7 cellular contexts compared by ENCODE assay signal in the genomic region with DNA sequence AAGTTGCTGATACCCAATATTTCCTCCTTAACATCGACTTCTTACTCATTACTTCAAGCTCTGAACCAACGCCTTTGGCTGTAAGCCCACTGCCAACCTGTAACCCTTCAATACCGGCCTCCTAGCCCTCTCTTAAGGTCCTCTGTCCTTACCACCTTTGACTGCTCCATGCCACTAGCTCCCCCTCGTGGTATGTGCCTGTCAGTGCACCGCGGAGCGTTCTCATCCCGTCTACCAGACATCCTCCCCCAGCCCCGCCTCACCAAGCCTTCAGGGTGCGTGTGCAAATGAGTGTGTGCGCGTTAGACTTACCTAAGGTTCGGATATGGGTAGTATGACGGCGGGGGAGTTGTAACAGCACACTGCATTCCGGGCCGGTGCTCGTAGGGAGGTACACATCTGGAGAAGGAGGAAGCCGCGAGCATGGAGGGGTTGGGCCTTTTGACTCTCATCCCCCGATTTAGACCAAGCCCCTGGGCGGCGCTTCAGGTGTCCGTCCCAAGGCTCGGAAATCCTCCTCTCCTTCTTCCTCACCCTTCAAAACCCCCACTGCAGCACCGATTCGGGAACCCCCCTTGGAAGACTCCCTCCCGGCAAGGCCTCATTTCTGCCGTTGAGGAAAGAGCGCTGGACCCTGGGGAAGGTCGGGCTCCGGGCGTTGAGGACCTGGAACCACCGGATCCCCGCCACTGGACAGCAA. TPM values are rescaled to one million over a fixed set of nuclear protein-coding genes. Genes with fewer than 3 reads are reported as not detected.
A peak's percentile ranks its signal among the peaks of the same experiment; 100 is the strongest.
DNase-seq lines count a peak whose midpoint lies in the region; ATAC-seq and TF ChIP-seq lines count a peak whose summit lies in the region.

No MANE protein-coding gene starts in this region.

- DNase-seq in PC-9 = peak; percentile 68 to 78
- DNase-seq in activated T-cell treated with anti-CD3 and anti-CD28 coated beads, Interleukin-2, amount 50 U/mL, for 72 hours = peak; percentile 92 to 93
- peak; percentile 82 for DNase-seq in fibroblast of mammary gland (ENCODE audit: low read depth)
- DNase-seq in naive thymus-derived CD4-positive, alpha-beta T cell = peak; percentile 78 to 94 (median 90)
- peak; percentile 71 to 87 for DNase-seq in stimulated activated CD8-positive, alpha-beta memory T cell treated with anti-CD3 and anti-CD28 coated beads, Interleukin-7, amount 100 ng/mL, for 48 hours (ENCODE audit: extremely low read depth in 1 of 2, low read depth in 1 of 2)

- no peak overlapping the region for H3K27ac ChIP-seq in PC-9
- peak overlapping the region; percentile 63 for H3K27ac ChIP-seq in naive thymus-derived CD4-positive, alpha-beta T cell (ENCODE audit: low read depth, low read length)

- H3K27ac Mint-ChIP-seq in IgD-negative memory B cell = peak overlapping the region; percentile 18 to 63 (median 32)
- H3K27ac Mint-ChIP-seq in activated T-cell treated with anti-CD3 and anti-CD28 coated beads, Interleukin-2, amount 50 U/mL, for 72 hours = no peak overlapping the region
- H3K27ac Mint-ChIP-seq in naive thymus-derived CD4-positive, alpha-beta T cell = peak overlapping the region; percentile 63 to 91 (median 86)

- peaks cover 26 to 34% (median 28%) of the 10 kb centered on the region in 3 donors for H3K4me1 Mint-ChIP-seq in IgD-negative memory B cell
- H3K4me1 Mint-ChIP-seq in activated T-cell treated with anti-CD3 and anti-CD28 coated beads, Interleukin-2, amount 50 U/mL, for 72 hours (ENCODE audit: low read depth) = peaks cover 51% of the 10 kb centered on the region
- H3K4me1 Mint-ChIP-seq in naive thymus-derived CD4-positive, alpha-beta T cell = peaks cover 25 to 51% (median 46%) of the 10 kb centered on the region in 7 donors

- H3F3A ChIP-seq in PC-9 (ENCODE audit: insufficient read depth, low read depth) = no peaks in the 10 kb centered on the region

- peak overlapping the region; percentile 71 for H3K4me2 ChIP-seq in PC-9

- peaks cover 2% of the 10 kb centered on the region for H3K36me3 Mint-ChIP-seq in IgD-negative memory B cell
- no peaks in the 10 kb centered on the region for H3K36me3 Mint-ChIP-seq in activated T-cell treated with anti-CD3 and anti-CD28 coated beads, Interleukin-2, amount 50 U/mL, for 72 hours (ENCODE audit: insufficient read depth in 2 of 2)
- no peaks in the 10 kb centered on the region for H3K36me3 Mint-ChIP-seq in naive thymus-derived CD4-positive, alpha-beta T cell

- no peaks in the 10 kb centered on the region for H3K9me2 ChIP-seq in PC-9 (ENCODE audit: insufficient read depth)

- H4K20me1 ChIP-seq in PC-9 (ENCODE audit: insufficient read depth) = no peaks in the 10 kb centered on the region

- H2AFZ ChIP-seq in PC-9 = peak overlapping the region; percentile 78

- no peaks in the 10 kb centered on the region for H3K79me2 ChIP-seq in PC-9 (ENCODE audit: low read depth)

- H3K27me3 ChIP-seq in PC-9 (ENCODE audit: insufficient read depth, low read depth) = no peaks in the 10 kb centered on the region
- H3K27me3 ChIP-seq in naive thymus-derived CD4-positive, alpha-beta T cell (ENCODE audit: control insufficient read depth in 2 of 2, insufficient read depth in 2 of 2, low read length in 2 of 2) = no peaks in the 10 kb centered on the region

- no TSS peak for BruUV-seq in PC-9 (replicated peaks; lab: Mats Ljungman, UMichigan)

- no peaks in the 10 kb centered on the region for H3K36me3 ChIP-seq in PC-9 (ENCODE audit: low read depth)
- H3K36me3 ChIP-seq in naive thymus-derived CD4-positive, alpha-beta T cell (ENCODE audit: control insufficient read depth in 2 of 3, insufficient read depth in 3 of 3, low read length in 3 of 3) = no peaks in the 10 kb centered on the region

- peak; percentile 31 to 45 for ATAC-seq in activated T-cell treated with anti-CD3 and anti-CD28 coated beads, Interleukin-2, amount 50 U/mL, for 72 hours (replicated peaks in 1 of 2)
- ATAC-seq in naive thymus-derived CD4-positive, alpha-beta T cell = peak; percentile 65

- intact Hi-C loops in PC-9 (cut with micrococcal nuclease; ENCODE audit: unreplicated experiment) = loop anchor here (2.0 to 10.0 kb wide), 4 partner anchors 47 to 455 kb away; no protein-coding TSS in a partner anchor
- intact Hi-C loops in naive thymus-derived CD4-positive, alpha-beta T cell (cut with micrococcal nuclease) = loop anchor here (1.0 to 10.0 kb wide), 19 partner anchors 47 to 1827 kb away; a partner anchor contains a TSS

- peak overlapping the region; percentile 77 to 97 (median 90) for H3K4me3 Mint-ChIP-seq in IgD-negative memory B cell
- peak overlapping the region; percentile 82 to 92 for H3K4me3 Mint-ChIP-seq in activated T-cell treated with anti-CD3 and anti-CD28 coated beads, Interleukin-2, amount 50 U/mL, for 72 hours
- H3K4me3 Mint-ChIP-seq in naive thymus-derived CD4-positive, alpha-beta T cell = peak overlapping the region; percentile 78 to 94 (median 91)

- no peaks in the 10 kb centered on the region for H3K9me3 Mint-ChIP-seq in IgD-negative memory B cell
- no peaks in the 10 kb centered on the region for H3K9me3 Mint-ChIP-seq in activated T-cell treated with anti-CD3 and anti-CD28 coated beads, Interleukin-2, amount 50 U/mL, for 72 hours
- H3K9me3 Mint-ChIP-seq in naive thymus-derived CD4-positive, alpha-beta T cell = peaks cover 0 to 2% (median 0%) of the 10 kb centered on the region in 11 donors

- H3K27me3 Mint-ChIP-seq in IgD-negative memory B cell = no peaks in the 10 kb centered on the region
- H3K27me3 Mint-ChIP-seq in activated T-cell treated with anti-CD3 and anti-CD28 coated beads, Interleukin-2, amount 50 U/mL, for 72 hours (ENCODE audit: low read depth) = no peaks in the 10 kb centered on the region
- peaks cover 0 to 11% (median 0%) of the 10 kb centered on the region in 5 donors for H3K27me3 Mint-ChIP-seq in naive thymus-derived CD4-positive, alpha-beta T cell

- CTCF ChIA-PET in PC-9 (lab: Charles Lee) = interaction anchor here (0.5 to 1.1 kb wide), 3 partner anchors 43 to 124 kb away, joined by 4 to 7 read pairs (median 5); no protein-coding TSS in a partner anchor
- CTCF ChIA-PET in naive thymus-derived CD4-positive, alpha-beta T cell (lab: Charles Lee) = interaction anchor here (1.0 to 5.2 kb wide), 6 partner anchors 19 to 123 kb away, joined by 3 to 39 read pairs (median 4); no protein-coding TSS in a partner anchor

- POLR2A ChIA-PET in PC-9 (lab: Charles Lee; ENCODE audit: unreplicated experiment) = interaction anchor here (0.5 kb wide), 1 partner anchor 49 kb away, joined by 3 read pairs; no protein-coding TSS in a partner anchor
- POLR2A ChIA-PET in naive thymus-derived CD4-positive, alpha-beta T cell (lab: Charles Lee) = interaction anchor here (0.8 to 6.1 kb wide), 4 partner anchors 15 to 258 kb away, joined by 3 to 62 read pairs (median 4); a partner anchor contains a TSS

- peaks cover 7% of the 10 kb centered on the region; the same call in 1 of the 2 replicates for H3K4me1 ChIP-seq in PC-9 (replicated peaks; ENCODE audit: insufficient read depth)
- peaks cover 16 to 22% of the 10 kb centered on the region in 2 donors for H3K4me1 ChIP-seq in naive thymus-derived CD4-positive, alpha-beta T cell (ENCODE audit: control insufficient read depth in 2 of 2, insufficient read depth in 2 of 2, low read length in 2 of 2)

- TF ChIP-seq CTCF in GM12875 (IDR thresholded peaks at IDR 0.05; ENCODE audit: borderline replicate concordance, insufficient read depth, low read depth, low read length) (peak; percentile 98), PC-9 (conservative IDR thresholded peaks at IDR 0.05) (peak; percentile 91), fibroblast of mammary gland (conservative IDR thresholded peaks at IDR 0.05; ENCODE audit: control insufficient read depth, insufficient read depth, low read depth, low read length) (peak; percentile 99)

- no peaks in the 10 kb centered on the region for H3K9me3 ChIP-seq in PC-9 (ENCODE audit: insufficient read depth, low read depth)
- no peaks in the 10 kb centered on the region for H3K9me3 ChIP-seq in naive thymus-derived CD4-positive, alpha-beta T cell (ENCODE audit: control insufficient read depth in 2 of 3, low read length in 3 of 3)

- H3K4me3 ChIP-seq in GM12875 (ENCODE audit: low read depth, low read length) (peak overlapping the region; percentile 40), PC-9 (peak overlapping the region; percentile 52), fibroblast of mammary gland (ENCODE audit: control insufficient read depth, low read depth, low read length) (peak overlapping the region; percentile 49)
- peak overlapping the region; percentile 58 for H3K4me3 ChIP-seq in naive thymus-derived CD4-positive, alpha-beta T cell (ENCODE audit: low read length)

RNA-seq across cellular contexts. Expression of a gene that starts 2.8 kb away (rescaled TPM):
- 0.19 TPM for polyA plus RNA-seq in IgD-negative memory B cell
- total RNA-seq in PC-9 (2021) = 3.0 and 3.1 TPM in 2 replicates
- total RNA-seq in activated T-cell treated with anti-CD3 and anti-CD28 coated beads, Interleukin-2, amount 50 U/mL, for 72 hours = 1 to 10 TPM; 1.7 TPM
- total RNA-seq in naive thymus-derived CD4-positive, alpha-beta T cell = 1 to 10 TPM in 2 of 5 experiments, under 1 TPM in 3; 0.60 to 1.9 (median 0.78) TPM
- 1 to 10 TPM in 1 of 2 donors, under 1 TPM in 1; 0.28 to 1.4 TPM for polyA plus RNA-seq in naive thymus-derived CD4-positive, alpha-beta T cell

RNA-seq across cellular contexts. Expression of a gene that starts 50.1 kb away (rescaled TPM):
- polyA plus RNA-seq in IgD-negative memory B cell = 19.0 TPM
- total RNA-seq in PC-9 (2021) = 31.3 and 33.8 TPM in 2 replicates
- total RNA-seq in activated T-cell treated with anti-CD3 and anti-CD28 coated beads, Interleukin-2, amount 50 U/mL, for 72 hours = 10 to 100 TPM; 27.2 to 35.3 TPM
- total RNA-seq in naive thymus-derived CD4-positive, alpha-beta T cell = 10 to 100 TPM in 4 of 5 experiments, 1 to 10 TPM in 1; 7.5 to 30.0 (median 22.7) TPM
- 10 to 100 TPM; 27.7 to 63.3 TPM for polyA plus RNA-seq in naive thymus-derived CD4-positive, alpha-beta T cell

RNA-seq across cellular contexts. Expression of a gene that starts 50.4 kb away (rescaled TPM):
- not detected for polyA plus RNA-seq in IgD-negative memory B cell
- 4.5 and 6.9 TPM in 2 replicates for total RNA-seq in PC-9 (2021)
- total RNA-seq in activated T-cell treated with anti-CD3 and anti-CD28 coated beads, Interleukin-2, amount 50 U/mL, for 72 hours = 1 to 10 TPM; 5.8 to 7.4 TPM
- total RNA-seq in naive thymus-derived CD4-positive, alpha-beta T cell = 1 to 10 TPM in 1 of 5 experiments, under 1 TPM in 4; 0.11 to 6.0 (median 0.35) TPM
- under 1 TPM; 0.19 to 0.23 TPM for polyA plus RNA-seq in naive thymus-derived CD4-positive, alpha-beta T cell
